8 cellular contexts compared by ENCODE assay signal in the genomic region with DNA sequence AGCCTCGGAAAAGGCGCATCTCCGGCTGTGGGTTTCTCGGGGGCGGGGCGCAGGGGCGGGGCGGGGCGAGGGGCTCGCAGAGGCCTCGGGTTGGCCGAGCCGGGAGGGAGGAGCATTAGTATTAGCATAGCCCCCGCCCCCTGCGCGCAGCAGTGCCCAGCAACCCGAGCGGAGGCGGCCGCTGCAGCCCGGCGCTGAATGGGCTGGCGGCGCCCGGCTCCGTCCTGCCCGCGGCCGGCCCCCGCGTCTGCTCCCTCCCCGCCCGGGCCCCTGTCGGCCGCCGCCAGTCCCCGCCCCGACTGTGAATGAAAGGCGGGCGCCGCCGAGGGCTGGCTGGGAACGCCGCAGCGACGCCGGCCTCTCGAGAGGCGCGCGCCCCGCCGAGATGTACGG. TPM values are rescaled to one million over a fixed set of nuclear protein-coding genes. Genes with fewer than 3 reads are reported as not detected.
DNase-seq lines count a peak whose midpoint lies in the region; ATAC-seq and TF ChIP-seq lines count a peak whose summit lies in the region.

A gene with protein sequence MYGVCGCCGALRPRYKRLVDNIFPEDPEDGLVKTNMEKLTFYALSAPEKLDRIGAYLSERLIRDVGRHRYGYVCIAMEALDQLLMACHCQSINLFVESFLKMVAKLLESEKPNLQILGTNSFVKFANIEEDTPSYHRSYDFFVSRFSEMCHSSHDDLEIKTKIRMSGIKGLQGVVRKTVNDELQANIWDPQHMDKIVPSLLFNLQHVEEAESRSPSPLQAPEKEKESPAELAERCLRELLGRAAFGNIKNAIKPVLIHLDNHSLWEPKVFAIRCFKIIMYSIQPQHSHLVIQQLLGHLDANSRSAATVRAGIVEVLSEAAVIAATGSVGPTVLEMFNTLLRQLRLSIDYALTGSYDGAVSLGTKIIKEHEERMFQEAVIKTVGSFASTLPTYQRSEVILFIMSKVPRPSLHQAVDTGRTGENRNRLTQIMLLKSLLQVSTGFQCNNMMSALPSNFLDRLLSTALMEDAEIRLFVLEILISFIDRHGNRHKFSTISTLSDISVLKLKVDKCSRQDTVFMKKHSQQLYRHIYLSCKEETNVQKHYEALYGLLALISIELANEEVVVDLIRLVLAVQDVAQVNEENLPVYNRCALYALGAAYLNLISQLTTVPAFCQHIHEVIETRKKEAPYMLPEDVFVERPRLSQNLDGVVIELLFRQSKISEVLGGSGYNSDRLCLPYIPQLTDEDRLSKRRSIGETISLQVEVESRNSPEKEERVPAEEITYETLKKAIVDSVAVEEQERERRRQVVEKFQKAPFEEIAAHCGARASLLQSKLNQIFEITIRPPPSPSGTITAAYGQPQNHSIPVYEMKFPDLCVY (plus strand): TSS at position 149 of the 393 bp plus-strand sequence. CDS start 237 bp downstream, at position 386.

- intact Hi-C loops in vagina (cut with DNase I), result no loop called here

- DNase-seq in NCI-H2029 (lab: John Stamatoyannopoulos, UW), result peak; percentile 87
- peak; percentile 89 for DNase-seq in T1000 (lab: John Stamatoyannopoulos, UW)
- peak; percentile 98 for DNase-seq in astrocyte of the hippocampus (ENCODE audit: low read depth, low spot score)
- DNase-seq in hepatic stellate cell (ENCODE audit: low spot score), result peak; percentile 95
- DNase-seq in vagina (ENCODE audit: extremely low spot score in 2 of 2), result no peak

- ATAC-seq in GM18505 (IDR thresholded peaks at IDR 0.05; ENCODE audit: unreplicated experiment) (peak; percentile 80), HG02970 (IDR thresholded peaks at IDR 0.05; ENCODE audit: low FRiP score, unreplicated experiment) (peak; percentile 89)

- no peak for TF ChIP-seq CTCF in vagina (IDR thresholded peaks at IDR 0.05)

- H3K9me3 ChIP-seq in vagina, result no peaks in the 10 kb centered on the region

- peak within 1 kb of the TSS; percentile 45 for H3K9ac ChIP-seq in rectal smooth muscle tissue (ENCODE audit: low read length)

- H3K36me3 ChIP-seq in rectal smooth muscle tissue (ENCODE audit: control insufficient read depth, insufficient read depth, low read length) (no peaks in the 10 kb centered on the region), vagina (no peaks in the 10 kb centered on the region)

- H3K4me1 ChIP-seq in rectal smooth muscle tissue (ENCODE audit: control insufficient read depth, insufficient read depth, low read length) (peaks cover 6% of the 10 kb centered on the region), vagina (peaks cover 19% of the 10 kb centered on the region)

- peak; percentile 55 for TF ChIP-seq POLR2A in GM18505 (IDR thresholded peaks at IDR 0.05; ENCODE audit: borderline replicate concordance, extremely low read depth, insufficient read depth, insufficient read length)
- TF ChIP-seq POLR2A in vagina (IDR thresholded peaks at IDR 0.05), result peak in 1 of 2 donors; percentile 26

- peak within 1 kb of the TSS; percentile 27 for H3K27ac ChIP-seq in rectal smooth muscle tissue (ENCODE audit: low read depth, low read length)
- H3K27ac ChIP-seq in vagina, result peak within 1 kb of the TSS; percentile 42

- H3K4me3 ChIP-seq in rectal smooth muscle tissue (ENCODE audit: low read length) (peak within 1 kb of the TSS; percentile 89), vagina (peak within 1 kb of the TSS; percentile 50 to 91)

- H3K27me3 ChIP-seq in rectal smooth muscle tissue (ENCODE audit: control insufficient read depth, insufficient read depth, low read length) (peaks cover 3% of the 10 kb centered on the region), vagina (no peaks in the 10 kb centered on the region)

RNA-seq across cellular contexts. Expression of the gene that starts here (rescaled TPM):
- 1.5 TPM for total RNA-seq in vagina

Comparison
In these comparisons a context has a peak if more than half of its experiments do, and no peak if none do; other contexts are left out.
1. DNase-seq: peak in NCI-H2029 (single experiment), T1000 (single experiment), astrocyte of the hippocampus (single experiment) and hepatic stellate cell (single experiment); none in vagina (0 of 2).